ENCODE assay signal across 18 cellular contexts in the genomic region with DNA sequence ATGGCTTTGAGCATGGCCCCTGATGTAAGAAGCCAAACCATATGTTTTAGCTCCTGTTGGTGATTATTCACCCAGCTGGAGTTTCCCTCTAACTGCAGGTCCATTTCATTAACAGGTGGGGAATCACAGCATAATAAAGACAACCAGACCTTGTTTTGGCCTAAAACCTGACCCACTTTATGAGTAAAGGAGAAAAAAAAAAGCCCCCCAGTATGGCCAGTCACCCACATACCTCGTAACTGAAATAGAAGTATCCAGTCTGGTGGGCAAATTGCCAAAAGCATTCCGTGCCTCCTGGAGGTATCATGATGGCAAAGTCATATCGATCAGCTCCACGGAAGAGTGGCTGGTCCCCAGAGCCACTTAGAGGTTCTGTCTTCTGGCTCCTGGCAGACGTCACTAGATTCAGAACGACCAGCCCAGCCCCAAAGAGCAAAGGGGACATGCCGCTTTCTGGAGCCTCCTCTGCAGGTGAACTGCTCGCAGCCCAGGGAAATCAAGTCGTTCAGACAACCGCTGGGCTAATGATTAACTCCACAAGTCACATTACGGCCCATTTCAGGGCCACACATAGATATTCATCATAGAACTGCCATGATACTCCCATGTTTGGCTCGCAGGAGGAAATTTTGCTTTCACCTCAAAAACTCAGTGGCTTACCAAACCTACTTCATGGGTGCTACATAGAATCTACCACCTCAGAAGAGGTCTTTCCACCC. TPM values are rescaled to one million over a fixed set of nuclear protein-coding genes. Genes with fewer than 3 reads are reported as not detected.
A peak's percentile ranks its signal among the peaks of the same experiment; 100 is the strongest.
DNase-seq lines count a peak whose midpoint lies in the region; TF ChIP-seq lines count a peak whose summit lies in the region.
"Had no signal": no experiment of that assay in that cellular context is flagged by ENCODE, and none has a peak within 500 bp of the region (broad histone marks: within the 10 kb centered on the region; RNA-seq: fewer than 3 reads in every experiment).

A gene (minus strand): TSS at position 478 of the 719 bp plus-strand sequence. CDS start 33 bp downstream, at position 445.

- no peak within 1 kb of the TSS for H2AFZ ChIP-seq in hepatocyte
- H2AFZ ChIP-seq: GM23338 had no signal

- H3K4me3 ChIP-seq in hepatocyte = no peak within 1 kb of the TSS
- H3K4me3 ChIP-seq in esophagus muscularis mucosa = no peak within 1 kb of the TSS
- H3K4me3 ChIP-seq: GM23338 had no signal

- no peaks in the 10 kb centered on the region for H3K9me3 Mint-ChIP-seq in progenitor cell of endocrine pancreas (ENCODE audit: low read depth)
- H3K9me3 Mint-ChIP-seq: GM23338; natural killer cell; stimulated activated naive CD8-positive, alpha-beta T cell treated with anti-CD3 and anti-CD28 coated beads, Interleukin-15, Interleukin-2, amounts not matched to agents 100 ng/mL and 50 ng/mL, for 24 hours had no signal

- H3K79me2 ChIP-seq in hepatocyte = no peaks in the 10 kb centered on the region

- TF ChIP-seq POLR2A in esophagus muscularis mucosa (IDR thresholded peaks at IDR 0.05; ENCODE audit: low read depth) = no peak

- peak within 1 kb of the TSS; percentile 92 for H3K27ac Mint-ChIP-seq in progenitor cell of endocrine pancreas
- H3K27ac Mint-ChIP-seq: GM23338; stimulated activated naive CD8-positive, alpha-beta T cell treated with anti-CD3 and anti-CD28 coated beads, Interleukin-15, Interleukin-2, amounts not matched to agents 100 ng/mL and 50 ng/mL, for 24 hours had no signal

- DNase-seq in DMS53 treated with DMSO at 0.1 percent for 48 hours (lab: John Stamatoyannopoulos, UW; ENCODE audit: unreplicated experiment) (peak; percentile 77), NCI-H524 (lab: John Stamatoyannopoulos, UW) (peak; percentile 82 to 91), hepatocyte (ENCODE audit: low spot score) (peak; percentile 78), progenitor cell of endocrine pancreas (ENCODE audit: low spot score, unreplicated experiment) (no peak), esophagus muscularis mucosa (ENCODE audit: extremely low spot score) (no peak), NCI-H2107 treated with DMSO at 0.1 percent for 48 hours (lab: John Stamatoyannopoulos, UW; ENCODE audit: unreplicated experiment) (no peak), DMS114 treated with DMSO at 0.1 percent for 48 hours (lab: John Stamatoyannopoulos, UW; ENCODE audit: unreplicated experiment) (no peak)
- no peak for DNase-seq in stimulated activated CD8-positive, alpha-beta memory T cell treated with anti-CD3 and anti-CD28 coated beads, Interleukin-4, amount 100 ng/mL, for 48 hours
- DNase-seq: activated naive CD4-positive, alpha-beta T cell; CD4-positive, alpha-beta memory T cell; Karpas-422; natural killer cell; NCI-H2029 treated with DMSO at 0.1 percent for 48 hours had no signal

- H3K4me1 Mint-ChIP-seq in progenitor cell of endocrine pancreas (ENCODE audit: low read depth) = peaks cover 17% of the 10 kb centered on the region
- H3K4me1 Mint-ChIP-seq: GM23338 had no signal

- H3K4me1 ChIP-seq in hepatocyte (ENCODE audit: insufficient read depth) = no peaks in the 10 kb centered on the region
- H3K4me1 ChIP-seq in esophagus muscularis mucosa = no peaks in the 10 kb centered on the region

- no peaks in the 10 kb centered on the region for H3K9me3 ChIP-seq in hepatocyte (ENCODE audit: low read depth)
- H3K9me3 ChIP-seq in esophagus muscularis mucosa = no peaks in the 10 kb centered on the region

- TF ChIP-seq EP300 in esophagus muscularis mucosa (IDR thresholded peaks at IDR 0.05) = no peak

- peak within 1 kb of the TSS; percentile 50 for H3K4me2 ChIP-seq in hepatocyte
- H3K4me2 ChIP-seq: GM23338 had no signal

- H3K36me3 ChIP-seq in hepatocyte (replicated peaks; ENCODE audit: insufficient read depth, low read depth) = no peaks in the 10 kb centered on the region
- H3K36me3 ChIP-seq in esophagus muscularis mucosa = peaks cover 6 to 59% (median 39%) of the 10 kb centered on the region in 4 donors

- intact Hi-C loops in esophagus muscularis mucosa (cut with DNase I) = no loop called here

- no peaks in the 10 kb centered on the region for H3K27me3 Mint-ChIP-seq in progenitor cell of endocrine pancreas
- H3K27me3 Mint-ChIP-seq: CD4-positive, alpha-beta memory T cell; stimulated activated naive CD8-positive, alpha-beta T cell treated with anti-CD3 and anti-CD28 coated beads, Interleukin-15, Interleukin-2, amounts not matched to agents 100 ng/mL and 50 ng/mL, for 24 hours had no signal

- no peaks in the 10 kb centered on the region for H3K27me3 ChIP-seq in hepatocyte
- no peaks in the 10 kb centered on the region for H3K27me3 ChIP-seq in esophagus muscularis mucosa

- H3K27ac ChIP-seq in hepatocyte (peak within 1 kb of the TSS; percentile 38), esophagus muscularis mucosa (replicated peaks in 1 of 4) (no peak within 1 kb of the TSS)

- no peaks in the 10 kb centered on the region for H3K9me2 ChIP-seq in hepatocyte (replicated peaks; ENCODE audit: insufficient read depth)

- H3K36me3 Mint-ChIP-seq in progenitor cell of endocrine pancreas (ENCODE audit: insufficient read depth) = peaks cover 5% of the 10 kb centered on the region

- TF ChIP-seq CTCF in hepatocyte (IDR thresholded peaks at IDR 0.05; ENCODE audit: poor library complexity) (no peak), progenitor cell of endocrine pancreas (IDR thresholded peaks at IDR 0.05; ENCODE audit: unreplicated experiment) (no peak), esophagus muscularis mucosa (IDR thresholded peaks at IDR 0.05) (no peak)

- H4K20me1 ChIP-seq in hepatocyte (ENCODE audit: insufficient read depth, poor library complexity, severe bottlenecking) = no peaks in the 10 kb centered on the region

- peak within 1 kb of the TSS; percentile 63 for H3K4me3 Mint-ChIP-seq in progenitor cell of endocrine pancreas (ENCODE audit: low read depth)
- H3K4me3 Mint-ChIP-seq: CD4-positive, alpha-beta memory T cell; GM23338; natural killer cell; stimulated activated naive CD8-positive, alpha-beta T cell treated with anti-CD3 and anti-CD28 coated beads, Interleukin-15, Interleukin-2, amounts not matched to agents 100 ng/mL and 50 ng/mL, for 24 hours had no signal

- 65% methylated on average over 12 of the region's 12 CpGs for WGBS in hepatocyte (ENCODE audit: low lambda C conversion rate, missing lambda C conversion rate)
- WGBS in esophagus muscularis mucosa = 81% methylated on average over 12 of the region's 12 CpGs

RNA-seq across cellular contexts. Expression of the gene that starts here (rescaled TPM):
- 1.9 and 4.6 TPM in 2 replicates for total RNA-seq in hepatocyte
- 3.1 and 4.3 TPM in 2 replicates for polyA plus RNA-seq in hepatocyte
- total RNA-seq in progenitor cell of endocrine pancreas = 2.6 and 3.6 TPM in 2 replicates
- not detected for total RNA-seq in esophagus muscularis mucosa
- total RNA-seq: bronchial epithelial cell, glomerular endothelial cell, GM23338, sciatic nerve had no signal

Comparison
In these comparisons a context has a peak if more than half of its experiments do, and no peak if none do; other contexts are left out.
1. DNase-seq: peak in DMS53 treated with DMSO at 0.1 percent for 48 hours (single experiment), NCI-H524 (2 of 2) and hepatocyte (single experiment); none in progenitor cell of endocrine pancreas (single experiment), stimulated activated CD8-positive, alpha-beta memory T cell treated with anti-CD3 and anti-CD28 coated beads, Interleukin-4, amount 100 ng/mL, for 48 hours (single experiment), esophagus muscularis mucosa (single experiment), NCI-H2107 treated with DMSO at 0.1 percent for 48 hours (single experiment) and DMS114 treated with DMSO at 0.1 percent for 48 hours (single experiment).